34 cellular contexts compared by ENCODE assay signal in the genomic region with DNA sequence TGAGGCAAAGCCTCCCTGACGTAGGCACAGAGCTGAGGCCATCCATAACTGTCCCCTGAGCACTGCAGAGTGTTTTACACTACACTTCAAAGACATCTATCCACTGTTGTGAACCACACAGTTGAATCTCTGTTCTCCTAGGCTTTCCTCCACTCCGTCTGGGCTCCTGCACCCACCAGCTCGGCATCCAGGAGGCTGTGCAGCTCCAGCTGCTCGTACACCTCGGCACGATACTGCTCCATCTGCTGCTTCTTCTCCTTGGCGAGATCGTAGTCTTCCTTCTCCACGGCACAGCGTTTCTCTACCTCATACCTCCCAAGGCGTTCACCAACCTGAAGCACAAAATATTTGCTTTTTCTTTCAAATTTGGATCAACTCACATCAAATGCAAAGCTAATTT.
"Had no signal": no experiment of that assay in that cellular context is flagged by ENCODE, and none has a peak within 500 bp of the region (broad histone marks: within the 10 kb centered on the region; RNA-seq: fewer than 3 reads in every experiment).

No MANE protein-coding gene starts in this region.

- H3K4me1 Mint-ChIP-seq: activated CD4-positive, alpha-beta memory T cell treated with anti-CD3 and anti-CD28 coated beads, Interleukin-2, amount 10 ng/mL, durations not matched to agents 7 days and 5 days; activated CD4-positive, alpha-beta T cell treated with anti-CD3 and anti-CD28 coated beads for 36 hours; activated CD4-positive, alpha-beta T cell treated with anti-CD3 and anti-CD28 coated beads, Interleukin-2, amount 10 ng/mL, durations not matched to agents 7 days and 5 days; activated CD8-positive, alpha-beta memory T cell treated with anti-CD3 and anti-CD28 coated beads, Interleukin-2, amount 10 ng/mL, durations not matched to agents 7 days and 5 days; activated naive CD4-positive, alpha-beta T cell treated with anti-CD3 and anti-CD28 coated beads, Interleukin-2, amount 10 ng/mL, durations not matched to agents 7 days and 5 days; activated naive CD4-positive, alpha-beta T cell treated with anti-CD3 and anti-CD28 coated beads, Interleukin-2, amount 50 U/mL, for 24 hours; activated naive CD8-positive, alpha-beta T cell treated with anti-CD3 and anti-CD28 coated beads, Interleukin-2, amount 10 ng/mL, durations not matched to agents 7 days and 5 days; activated naive CD8-positive, alpha-beta T cell treated with anti-CD3 and anti-CD28 coated beads, Interleukin-2, amount 50 U/mL, for 24 hours; brain; central memory CD8-positive, alpha-beta T cell had no signal

- H3K27me3 ChIP-seq: ascending aorta, cardiac muscle cell had no signal

- H3K4me3 ChIP-seq: ascending aorta, cardiac muscle cell had no signal

- FAIRE-seq: TTC549 had no signal

- H3K27me3 Mint-ChIP-seq: activated CD4-positive, alpha-beta memory T cell treated with anti-CD3 and anti-CD28 coated beads, Interleukin-2, amount 10 ng/mL, durations not matched to agents 7 days and 5 days; activated CD4-positive, alpha-beta T cell treated with anti-CD3 and anti-CD28 coated beads for 36 hours; activated CD4-positive, alpha-beta T cell treated with anti-CD3 and anti-CD28 coated beads, Interleukin-2, amount 10 ng/mL, durations not matched to agents 7 days and 5 days; activated CD8-positive, alpha-beta memory T cell treated with anti-CD3 and anti-CD28 coated beads, Interleukin-2, amount 10 ng/mL, durations not matched to agents 7 days and 5 days; activated naive CD4-positive, alpha-beta T cell treated with anti-CD3 and anti-CD28 coated beads, Interleukin-2, amount 10 ng/mL, durations not matched to agents 7 days and 5 days; activated naive CD4-positive, alpha-beta T cell treated with anti-CD3 and anti-CD28 coated beads, Interleukin-2, amount 50 U/mL, for 24 hours; activated naive CD8-positive, alpha-beta T cell; activated naive CD8-positive, alpha-beta T cell treated with anti-CD3 and anti-CD28 coated beads, Interleukin-2, amount 10 ng/mL, durations not matched to agents 7 days and 5 days; activated naive CD8-positive, alpha-beta T cell treated with anti-CD3 and anti-CD28 coated beads, Interleukin-2, amount 50 U/mL, for 24 hours; activated T-cell treated with anti-CD3 and anti-CD28 coated beads, Interleukin-2, amount 50 U/mL, for 24 hours; brain; central memory CD8-positive, alpha-beta T cell had no signal

- H3K4me3 Mint-ChIP-seq: activated CD4-positive, alpha-beta memory T cell treated with anti-CD3 and anti-CD28 coated beads, Interleukin-2, amount 10 ng/mL, durations not matched to agents 7 days and 5 days; activated CD4-positive, alpha-beta T cell treated with anti-CD3 and anti-CD28 coated beads for 36 hours; activated CD4-positive, alpha-beta T cell treated with anti-CD3 and anti-CD28 coated beads, Interleukin-2, amount 10 ng/mL, durations not matched to agents 7 days and 5 days; activated CD8-positive, alpha-beta memory T cell treated with anti-CD3 and anti-CD28 coated beads, Interleukin-2, amount 10 ng/mL, durations not matched to agents 7 days and 5 days; activated CD8-positive, alpha-beta T cell treated with anti-CD3 and anti-CD28 coated beads, Interleukin-2, amount 10 ng/mL, durations not matched to agents 7 days and 5 days; activated naive CD4-positive, alpha-beta T cell treated with anti-CD3 and anti-CD28 coated beads, Interleukin-2, amount 10 ng/mL, durations not matched to agents 7 days and 5 days; activated naive CD4-positive, alpha-beta T cell treated with anti-CD3 and anti-CD28 coated beads, Interleukin-2, amount 50 U/mL, for 24 hours; activated naive CD8-positive, alpha-beta T cell; activated naive CD8-positive, alpha-beta T cell treated with anti-CD3 and anti-CD28 coated beads, Interleukin-2, amount 10 ng/mL, durations not matched to agents 7 days and 5 days; activated naive CD8-positive, alpha-beta T cell treated with anti-CD3 and anti-CD28 coated beads, Interleukin-2, amount 50 U/mL, for 24 hours; activated T-cell treated with anti-CD3 and anti-CD28 coated beads, Interleukin-2, amount 50 U/mL, for 24 hours; brain; central memory CD8-positive, alpha-beta T cell; T-helper 1 cell treated with Interleukin-12 subunit alpha and Interleukin-12 subunit beta and Interleukin-4 antibody, amounts not matched to agents 30 μg/mL and 1 μg/mL, for 36 hours; T-helper 2 cell treated with Interferon-gamma antibody and Interleukin-4, amounts not matched to agents 5 μg/mL and 100 μg/mL, for 36 hours had no signal

- H3K4me1 ChIP-seq: ascending aorta had no signal

- DNase-seq: activated CD4-positive, alpha-beta memory T cell treated with anti-CD3 and anti-CD28 coated beads, Interleukin-2, amount 10 ng/mL, durations not matched to agents 7 days and 5 days; activated CD4-positive, alpha-beta T cell treated with anti-CD3 and anti-CD28 coated beads for 1 hour; activated CD4-positive, alpha-beta T cell treated with anti-CD3 and anti-CD28 coated beads for 36 hours; activated CD4-positive, alpha-beta T cell treated with anti-CD3 and anti-CD28 coated beads for 48 hours; activated CD4-positive, alpha-beta T cell treated with anti-CD3 and anti-CD28 coated beads, Interleukin-2, amount 10 ng/mL, durations not matched to agents 7 days and 5 days; activated CD4-positive, alpha-beta T cell treated with anti-CD3 and anti-CD28 coated beads, Interleukin-2, amount 50 U/mL, for 48 hours; activated CD4-positive, CD25-positive, alpha-beta regulatory T cell; activated CD8-positive, alpha-beta memory T cell treated with anti-CD3 and anti-CD28 coated beads for 24 hours; activated CD8-positive, alpha-beta memory T cell treated with anti-CD3 and anti-CD28 coated beads, Interleukin-2, amount 10 ng/mL, durations not matched to agents 7 days and 5 days; activated CD8-positive, alpha-beta memory T cell treated with anti-CD3 and anti-CD28 coated beads, Interleukin-2, amount 50 U/mL, for 48 hours; activated CD8-positive, alpha-beta T cell treated with anti-CD3 and anti-CD28 coated beads, Interleukin-2, amount 10 ng/mL, durations not matched to agents 7 days and 5 days; activated effector memory CD4-positive, alpha-beta T cell treated with Interleukin-2 at 50 U/mL for 16 hours; activated gamma-delta T cell; activated naive CD4-positive, alpha-beta T cell treated with anti-CD3 and anti-CD28 coated beads, Interleukin-2, amount 10 ng/mL, durations not matched to agents 7 days and 5 days; activated naive CD4-positive, alpha-beta T cell treated with Interleukin-2 at 50 U/mL for 16 hours; activated naive CD8-positive, alpha-beta T cell treated with anti-CD3 and anti-CD28 coated beads, Interleukin-2, amount 10 ng/mL, durations not matched to agents 7 days and 5 days; activated naive CD8-positive, alpha-beta T cell treated with anti-CD3 and anti-CD28 coated beads, Interleukin-2, amount 50 U/mL, for 24 hours; activated T-cell treated with anti-CD3 and anti-CD28 coated beads, Interleukin-2, amount 50 U/mL, for 24 hours; activated T-cell treated with anti-CD3 and anti-CD28 coated beads, Interleukin-2, amount 50 U/mL, for 48 hours; caudate nucleus; cerebellar nuclear complex; T-helper 1 cell; T-helper 2 cell; T-helper 9 cell had no signal

- H3K9me3 Mint-ChIP-seq: activated naive CD4-positive, alpha-beta T cell treated with anti-CD3 and anti-CD28 coated beads, Interleukin-2, amount 50 U/mL, for 24 hours; central memory CD8-positive, alpha-beta T cell had no signal

- H3K27ac ChIP-seq: ascending aorta, cardiac muscle cell, VCaP had no signal

- H3K27ac Mint-ChIP-seq: activated CD4-positive, alpha-beta memory T cell treated with anti-CD3 and anti-CD28 coated beads, Interleukin-2, amount 10 ng/mL, durations not matched to agents 7 days and 5 days; activated CD4-positive, alpha-beta T cell treated with anti-CD3 and anti-CD28 coated beads for 36 hours; activated CD4-positive, alpha-beta T cell treated with anti-CD3 and anti-CD28 coated beads, Interleukin-2, amount 10 ng/mL, durations not matched to agents 7 days and 5 days; activated CD8-positive, alpha-beta memory T cell treated with anti-CD3 and anti-CD28 coated beads, Interleukin-2, amount 10 ng/mL, durations not matched to agents 7 days and 5 days; activated CD8-positive, alpha-beta T cell treated with anti-CD3 and anti-CD28 coated beads, Interleukin-2, amount 10 ng/mL, durations not matched to agents 7 days and 5 days; activated naive CD4-positive, alpha-beta T cell treated with anti-CD3 and anti-CD28 coated beads, Interleukin-2, amount 10 ng/mL, durations not matched to agents 7 days and 5 days; activated naive CD4-positive, alpha-beta T cell treated with anti-CD3 and anti-CD28 coated beads, Interleukin-2, amount 50 U/mL, for 24 hours; activated naive CD8-positive, alpha-beta T cell; activated naive CD8-positive, alpha-beta T cell treated with anti-CD3 and anti-CD28 coated beads, Interleukin-2, amount 10 ng/mL, durations not matched to agents 7 days and 5 days; activated naive CD8-positive, alpha-beta T cell treated with anti-CD3 and anti-CD28 coated beads, Interleukin-2, amount 50 U/mL, for 24 hours; activated T-cell treated with anti-CD3 and anti-CD28 coated beads, Interleukin-2, amount 50 U/mL, for 24 hours; T-helper 1 cell treated with Interleukin-12 subunit alpha and Interleukin-12 subunit beta and Interleukin-4 antibody, amounts not matched to agents 30 μg/mL and 1 μg/mL, for 36 hours; T-helper 2 cell treated with Interferon-gamma antibody and Interleukin-4, amounts not matched to agents 5 μg/mL and 100 μg/mL, for 36 hours had no signal
